10 cellular contexts compared by ENCODE assay signal in genomic region chr10:63204667-63205391, GRCh38.
A peak's percentile ranks its signal among the peaks of the same experiment; 100 is the strongest.
DNase-seq lines count a peak whose midpoint lies in the region; ATAC-seq lines count a peak whose summit lies in the region.
"Had no signal": no experiment of that assay in that cellular context is flagged by ENCODE, and none has a peak within 500 bp of the region (broad histone marks: within the 10 kb centered on the region; RNA-seq: fewer than 3 reads in every experiment).

No MANE protein-coding gene starts in this region.

- peak overlapping the region; percentile 11 for H3K27ac ChIP-seq in HUES48 (ENCODE audit: low read depth, low read length)
- H3K27ac ChIP-seq in layer of hippocampus (ENCODE audit: low read depth, low read length): peak overlapping the region; percentile 3

- H3K9me3 ChIP-seq in HUES48 (ENCODE audit: control insufficient read depth, insufficient read depth, low read length): no peaks in the 10 kb centered on the region

- peaks cover 95% of the 10 kb centered on the region for H3K36me3 ChIP-seq in HUES48 (ENCODE audit: control insufficient read depth, insufficient read depth, low read length)

- no peaks in the 10 kb centered on the region for H3K27me3 ChIP-seq in HUES48 (ENCODE audit: control insufficient read depth, insufficient read depth, low read length)
- no peaks in the 10 kb centered on the region for H3K27me3 ChIP-seq in layer of hippocampus (ENCODE audit: control insufficient read depth, insufficient read depth, low read length)

- DNase-seq in dedifferentiated amniotic fluid mesenchymal stem cell (ENCODE audit: extremely low spot score) (no peak), D341Med (ENCODE audit: low spot score) (no peak), NCI-H82 (lab: John Stamatoyannopoulos, UW) (no peak), NCI-H748 (lab: John Stamatoyannopoulos, UW; ENCODE audit: unreplicated experiment) (no peak)

- no peak overlapping the region for H3K4me3 ChIP-seq in HUES48 (ENCODE audit: low read depth, low read length)
- H3K4me3 ChIP-seq: K562 had no signal

- peak; percentile 32 for ATAC-seq in GM18499 (IDR thresholded peaks at IDR 0.05; ENCODE audit: insufficient read depth, unreplicated experiment)
- peak; percentile 32 for ATAC-seq in GM21381 (IDR thresholded peaks at IDR 0.05; ENCODE audit: unreplicated experiment)
- ATAC-seq: K562, Panc1 had no signal

- no peak overlapping the region for H3K9ac ChIP-seq in HUES48 (ENCODE audit: low read depth, low read length)

- H3K4me1 ChIP-seq in HUES48 (ENCODE audit: control insufficient read depth, insufficient read depth, low read length): peaks cover 78% of the 10 kb centered on the region
